8 cellular contexts compared by ENCODE assay signal in the genomic region with DNA sequence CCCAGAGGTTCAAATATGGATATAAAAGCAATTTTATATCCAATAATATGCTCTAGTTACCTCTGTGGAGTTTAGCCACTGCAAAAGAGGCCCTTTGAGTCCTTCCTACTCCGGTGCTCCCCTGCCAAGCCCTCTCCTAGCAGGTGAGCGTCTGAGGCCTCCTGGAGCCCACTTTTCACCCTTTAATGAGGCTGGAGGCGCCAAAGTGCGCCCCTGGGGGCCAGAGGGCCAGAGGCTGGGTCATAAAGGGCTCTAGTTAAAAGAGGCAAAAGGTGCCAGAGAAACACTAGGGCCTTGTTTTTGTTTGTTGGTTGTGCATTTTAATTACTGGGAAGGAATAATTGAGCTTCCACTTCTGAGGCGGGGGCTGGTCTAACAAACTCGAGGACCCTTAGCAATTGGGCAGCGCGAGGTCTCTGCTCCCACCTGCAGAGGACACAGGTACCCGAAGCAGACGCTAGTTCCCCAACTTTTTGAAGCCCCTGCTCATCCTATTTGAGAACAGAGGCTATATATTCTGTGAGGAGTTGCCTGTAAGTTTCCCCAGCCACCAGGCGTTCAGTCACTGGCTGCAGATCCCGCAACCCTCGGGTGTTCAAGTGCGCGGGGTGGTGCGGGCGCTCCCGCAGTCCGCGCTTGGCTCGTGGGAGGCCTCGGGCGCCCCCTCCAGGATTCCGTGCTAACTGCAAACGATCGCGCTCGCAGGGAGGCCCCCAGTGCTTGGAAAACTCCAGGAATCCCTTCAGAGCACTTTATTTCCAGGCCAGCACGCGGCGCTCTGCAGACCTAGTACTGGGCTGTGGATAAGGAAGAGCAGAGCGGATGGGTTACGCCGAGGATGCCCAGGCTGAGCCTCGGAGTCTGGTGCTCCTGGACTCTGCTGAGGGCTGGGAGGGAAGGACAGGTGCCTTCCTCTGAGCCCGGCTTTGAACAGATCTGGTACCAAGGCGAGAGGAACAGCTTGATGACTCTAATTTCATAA. TPM values are rescaled to one million over a fixed set of nuclear protein-coding genes. Genes with fewer than 3 reads are reported as not detected.
A peak's percentile ranks its signal among the peaks of the same experiment; 100 is the strongest.
DNase-seq lines count a peak whose midpoint lies in the region; ATAC-seq and TF ChIP-seq lines count a peak whose summit lies in the region.

No MANE protein-coding gene starts in this region.

- no peaks in the 10 kb centered on the region for H3K9me2 ChIP-seq in MM.1S (replicated peaks; ENCODE audit: insufficient read depth, low read length)

- 14% methylated on average over 29 of the region's 37 CpGs for WGBS in suprapubic skin

- peaks cover 39% of the 10 kb centered on the region for H3K27me3 Mint-ChIP-seq in activated CD4-positive, alpha-beta T cell treated with anti-CD3 and anti-CD28 coated beads, Interleukin-2, amount 10 ng/mL, durations not matched to agents 7 days and 5 days

- no peak overlapping the region for H3K27ac Mint-ChIP-seq in activated CD4-positive, alpha-beta T cell treated with anti-CD3 and anti-CD28 coated beads, Interleukin-2, amount 10 ng/mL, durations not matched to agents 7 days and 5 days

- H3K27ac ChIP-seq in MM.1S (ENCODE audit: low read length), result no peak overlapping the region
- H3K27ac ChIP-seq in suprapubic skin, result no peak overlapping the region

- POLR2A ChIA-PET in activated CD4-positive, alpha-beta T cell treated with anti-CD3 and anti-CD28 coated beads, Interleukin-2, amount 10 ng/mL, durations not matched to agents 7 days and 5 days (lab: Charles Lee), result no interaction called here

- peak overlapping the region; percentile 17 for H3K4me3 Mint-ChIP-seq in activated CD4-positive, alpha-beta T cell treated with anti-CD3 and anti-CD28 coated beads, Interleukin-2, amount 10 ng/mL, durations not matched to agents 7 days and 5 days

- H3K4me2 ChIP-seq in MM.1S (ENCODE audit: low read depth, low read length), result peak overlapping the region; percentile 71

- TF ChIP-seq CTCF in MM.1S (IDR thresholded peaks at IDR 0.05; ENCODE audit: low read length) (peak; percentile 85), suprapubic skin (IDR thresholded peaks at IDR 0.05) (peak; percentile 10 to 79)

- H3K4me1 ChIP-seq in MM.1S (ENCODE audit: low read length) (no peaks in the 10 kb centered on the region), suprapubic skin (peaks cover 7% of the 10 kb centered on the region)

- no peak overlapping the region for H3K9ac ChIP-seq in MM.1S (ENCODE audit: low read length)

- peak overlapping the region; percentile 65 for H2AFZ ChIP-seq in MM.1S (ENCODE audit: low read length)

- no peaks in the 10 kb centered on the region for H3K9me3 Mint-ChIP-seq in activated CD4-positive, alpha-beta T cell treated with anti-CD3 and anti-CD28 coated beads, Interleukin-2, amount 10 ng/mL, durations not matched to agents 7 days and 5 days

- ATAC-seq in HG02610 (IDR thresholded peaks at IDR 0.05; ENCODE audit: unreplicated experiment) (peak; percentile 86), esophagus mucosa (peak; percentile 86)

- H3K79me2 ChIP-seq in MM.1S (ENCODE audit: low read length), result no peaks in the 10 kb centered on the region

- no peaks in the 10 kb centered on the region for H3K36me3 Mint-ChIP-seq in activated CD4-positive, alpha-beta T cell treated with anti-CD3 and anti-CD28 coated beads, Interleukin-2, amount 10 ng/mL, durations not matched to agents 7 days and 5 days (ENCODE audit: low read depth)

- H3F3A ChIP-seq in MM.1S (ENCODE audit: insufficient read depth, low read length), result no peaks in the 10 kb centered on the region

- CTCF ChIA-PET in activated CD4-positive, alpha-beta T cell treated with anti-CD3 and anti-CD28 coated beads, Interleukin-2, amount 10 ng/mL, durations not matched to agents 7 days and 5 days (lab: Charles Lee), result no interaction called here

- H3K27me3 ChIP-seq in MM.1S (replicated peaks; ENCODE audit: insufficient read depth, low read length), result no peaks in the 10 kb centered on the region
- H3K27me3 ChIP-seq in suprapubic skin, result peaks cover 3% of the 10 kb centered on the region

- H3K9me3 ChIP-seq in MM.1S (replicated peaks; ENCODE audit: insufficient read depth, low read length) (no peaks in the 10 kb centered on the region), suprapubic skin (no peaks in the 10 kb centered on the region)

- no peak for TF ChIP-seq POLR2A in suprapubic skin (IDR thresholded peaks at IDR 0.05)

- peak; percentile 69 for DNase-seq in activated effector memory CD4-positive, alpha-beta T cell treated with anti-CD3 and anti-CD28 coated beads, Interleukin-2, amount 50 U/mL, for 16 hours
- no peak for DNase-seq in activated effector memory CD4-positive, alpha-beta T cell treated with Interleukin-2 at 50 U/mL for 16 hours
- peak; percentile 37 for DNase-seq in MM.1S
- DNase-seq in activated CD4-positive, alpha-beta T cell treated with anti-CD3 and anti-CD28 coated beads, Interleukin-2, amount 10 ng/mL, durations not matched to agents 7 days and 5 days, result peak; percentile 58
- peak; percentile 77 for DNase-seq in midbrain (lab: John Stamatoyannopoulos, UW)
- no peak for DNase-seq in suprapubic skin (ENCODE audit: low spot score in 2 of 2)

- H3K36me3 ChIP-seq in MM.1S (replicated peaks; ENCODE audit: insufficient read depth, low read length) (no peaks in the 10 kb centered on the region), suprapubic skin (no peaks in the 10 kb centered on the region)

- peak overlapping the region; percentile 33; the same call in 1 of the 2 replicates for H3K4me3 ChIP-seq in MM.1S (ENCODE audit: low read length)
- peak overlapping the region; percentile 27 for H3K4me3 ChIP-seq in suprapubic skin

- H4K20me1 ChIP-seq in MM.1S (ENCODE audit: insufficient read depth, low read length), result no peaks in the 10 kb centered on the region

- no peak for TF ChIP-seq EP300 in suprapubic skin (IDR thresholded peaks at IDR 0.05)

- H3K4me1 Mint-ChIP-seq in activated CD4-positive, alpha-beta T cell treated with anti-CD3 and anti-CD28 coated beads, Interleukin-2, amount 10 ng/mL, durations not matched to agents 7 days and 5 days, result peaks cover 4% of the 10 kb centered on the region

RNA-seq across cellular contexts. Expression of a gene that starts 14.1 kb away (rescaled TPM):
- total RNA-seq in activated CD4-positive, alpha-beta T cell treated with anti-CD3 and anti-CD28 coated beads, Interleukin-2, amount 10 ng/mL, durations not matched to agents 7 days and 5 days, result not detected
- total RNA-seq in esophagus mucosa (not detected), suprapubic skin (not detected)

RNA-seq across cellular contexts. Expression of a gene that starts 48.1 kb away (rescaled TPM):
- not detected for total RNA-seq in activated CD4-positive, alpha-beta T cell treated with anti-CD3 and anti-CD28 coated beads, Interleukin-2, amount 10 ng/mL, durations not matched to agents 7 days and 5 days
- total RNA-seq in esophagus mucosa (3.4 TPM), suprapubic skin (10 to 100 TPM; 16.2 to 34.8 (median 22.6) TPM)

Comparison
In these comparisons a context has a peak if more than half of its experiments do, and no peak if none do; other contexts are left out.
1. DNase-seq: peak in activated effector memory CD4-positive, alpha-beta T cell treated with anti-CD3 and anti-CD28 coated beads, Interleukin-2, amount 50 U/mL, for 16 hours (single experiment), MM.1S (single experiment), activated CD4-positive, alpha-beta T cell treated with anti-CD3 and anti-CD28 coated beads, Interleukin-2, amount 10 ng/mL, durations not matched to agents 7 days and 5 days (single experiment) and midbrain (single experiment); none in activated effector memory CD4-positive, alpha-beta T cell treated with Interleukin-2 at 50 U/mL for 16 hours (single experiment) and suprapubic skin (0 of 2).